Comparison of ENCODE assay signal across 11 cellular contexts in genomic region chr5:72065751-72066255, GRCh38. TPM values are rescaled to one million over a fixed set of nuclear protein-coding genes. Genes with fewer than 3 reads are reported as not detected.
DNase-seq lines count a peak whose midpoint lies in the region; ATAC-seq and TF ChIP-seq lines count a peak whose summit lies in the region.
"Had no signal": no experiment of that assay in that cellular context is flagged by ENCODE, and none has a peak within 500 bp of the region (broad histone marks: within the 10 kb centered on the region; RNA-seq: fewer than 3 reads in every experiment).

No MANE protein-coding gene starts in this region.

- peak; percentile 17 to 64; a peak in 1 of 4 replicates for TF ChIP-seq EP300 in SK-N-SH (IDR thresholded peaks at IDR 0.05; ENCODE audit: borderline replicate concordance in 1 of 2, low read depth in 1 of 2, low read length in 1 of 2)

- H4K20me1 ChIP-seq in SK-N-SH (ENCODE audit: insufficient read depth), result no peaks in the 10 kb centered on the region

- H3F3A ChIP-seq in SK-N-SH (replicated peaks; ENCODE audit: insufficient read depth), result peaks cover 48% of the 10 kb centered on the region

- no peaks in the 10 kb centered on the region for H3K36me3 Mint-ChIP-seq in CD14-positive monocyte
- H3K36me3 Mint-ChIP-seq: activated naive CD4-positive, alpha-beta T cell treated with anti-CD3 and anti-CD28 coated beads, Interleukin-2, amount 10 ng/mL, durations not matched to agents 7 days and 5 days; CD4-positive, alpha-beta memory T cell; natural killer cell had no signal

- H3K27me3 Mint-ChIP-seq in CD14-positive monocyte (ENCODE audit: low read depth in 3 of 3), result peaks cover 0 to 6% (median 3%) of the 10 kb centered on the region in 3 donors

- CTCF ChIA-PET in SK-N-SH (lab: Yijun Ruan, JAX), result interaction anchor here (0.6 to 1.7 kb wide), 4 partner anchors 29 to 230 kb away, joined by 3 to 5 read pairs (median 3); partner anchors contain the start of gene MAP1B

- no peaks in the 10 kb centered on the region for H3K79me2 ChIP-seq in SK-N-SH (ENCODE audit: insufficient read depth)

- H3K36me3 ChIP-seq in SK-N-SH (replicated peaks in 1 of 2; ENCODE audit: control insufficient read depth in 1 of 2, insufficient read depth in 2 of 2, low read length in 1 of 2), result no peaks in the 10 kb centered on the region

- peaks cover 25 to 35% of the 10 kb centered on the region in 2 experiments for H3K4me1 ChIP-seq in SK-N-SH (ENCODE audit: control insufficient read depth in 1 of 2, insufficient read depth in 2 of 2, low read depth in 1 of 2, low read length in 1 of 2)

- H3K27ac Mint-ChIP-seq in CD14-positive monocyte, result no peak overlapping the region
- H3K27ac Mint-ChIP-seq: activated naive CD4-positive, alpha-beta T cell treated with anti-CD3 and anti-CD28 coated beads, Interleukin-2, amount 10 ng/mL, durations not matched to agents 7 days and 5 days; CD4-positive, alpha-beta memory T cell; natural killer cell had no signal

- peak overlapping the region; percentile 62 for H3K4me2 ChIP-seq in SK-N-SH

- peak; percentile 18 for TF ChIP-seq RAD21 in SK-N-SH (IDR thresholded peaks at IDR 0.05; ENCODE audit: low read length)

- intact Hi-C loops in CD14-positive monocyte (cut with micrococcal nuclease), result no loop called here

- no peak for ATAC-seq in GM21576 (IDR thresholded peaks at IDR 0.05; ENCODE audit: unreplicated experiment)
- no peak for ATAC-seq in GM19467 (IDR thresholded peaks at IDR 0.05; ENCODE audit: unreplicated experiment)
- ATAC-seq: natural killer cell had no signal

- WGBS in SK-N-SH (ENCODE audit: low lambda C conversion rate), result 54% methylated on average over 4 of the region's 4 CpGs

- peaks cover 0 to 5% (median 0%) of the 10 kb centered on the region in 7 donors for H3K9me3 Mint-ChIP-seq in CD14-positive monocyte
- H3K9me3 Mint-ChIP-seq: activated naive CD4-positive, alpha-beta T cell treated with anti-CD3 and anti-CD28 coated beads, Interleukin-2, amount 10 ng/mL, durations not matched to agents 7 days and 5 days had no signal

- DNase-seq in D341Med (ENCODE audit: low spot score), result peak; percentile 89
- peak; percentile 89 for DNase-seq in NCI-H1436 treated with DMSO at 0.1 percent for 48 hours (lab: John Stamatoyannopoulos, UW)
- DNase-seq in SK-N-SH, result peak; percentile 72
- peak; percentile 80 for DNase-seq in iPS-NIHi11 (ENCODE audit: low spot score)
- no peak for DNase-seq in CD14-positive monocyte (ENCODE audit: low spot score)
- no peak for DNase-seq in NCI-H2196 treated with DMSO at 0.1 percent for 48 hours (lab: John Stamatoyannopoulos, UW; ENCODE audit: unreplicated experiment)
- DNase-seq: activated naive CD4-positive, alpha-beta T cell treated with anti-CD3 and anti-CD28 coated beads, Interleukin-2, amount 10 ng/mL, durations not matched to agents 7 days and 5 days; CD4-positive, alpha-beta memory T cell; natural killer cell had no signal

- no peaks in the 10 kb centered on the region for H3K9me2 ChIP-seq in SK-N-SH

- H3K9me3 ChIP-seq in SK-N-SH, result no peaks in the 10 kb centered on the region

- peak overlapping the region; percentile 97 to 98 for H3K27ac ChIP-seq in SK-N-SH (ENCODE audit: low read depth in 2 of 2, low read length in 1 of 2)

- H3K4me3 Mint-ChIP-seq in CD14-positive monocyte, result no peak overlapping the region
- H3K4me3 Mint-ChIP-seq: activated naive CD4-positive, alpha-beta T cell treated with anti-CD3 and anti-CD28 coated beads, Interleukin-2, amount 10 ng/mL, durations not matched to agents 7 days and 5 days; CD4-positive, alpha-beta memory T cell; natural killer cell had no signal

- TF ChIP-seq CTCF in SK-N-SH (IDR thresholded peaks at IDR 0.05), result no peak
- TF ChIP-seq CTCF in CD14-positive monocyte (IDR thresholded peaks at IDR 0.05), result no peak

- no peak overlapping the region for H3K4me3 ChIP-seq in SK-N-SH (ENCODE audit: low read depth in 2 of 2, low read length in 1 of 2)

- peak overlapping the region; percentile 34; the same call in 1 of the 2 replicates for H3K9ac ChIP-seq in SK-N-SH

- no peaks in the 10 kb centered on the region for H3K4me1 Mint-ChIP-seq in CD14-positive monocyte
- H3K4me1 Mint-ChIP-seq: activated naive CD4-positive, alpha-beta T cell treated with anti-CD3 and anti-CD28 coated beads, Interleukin-2, amount 10 ng/mL, durations not matched to agents 7 days and 5 days; CD4-positive, alpha-beta memory T cell; natural killer cell had no signal

- H2AFZ ChIP-seq in SK-N-SH (ENCODE audit: low read depth), result peak overlapping the region; percentile 39; the same call in 1 of the 2 replicates

- POLR2A ChIA-PET in SK-N-SH (lab: Yijun Ruan, JAX), result interaction anchor here (0.6 to 2.3 kb wide), 7 partner anchors 8 to 298 kb away, joined by 3 to 13 read pairs (median 3); partner anchors contain the start of genes MAP1B, MRPS27 and PTCD2

- H3K27me3 ChIP-seq in SK-N-SH (ENCODE audit: insufficient read depth), result no peaks in the 10 kb centered on the region

TF ChIP-seq in SK-N-SH, 30 proteins besides CTCF, POLR2A, EP300 and RAD21:
- TF ChIP-seq ELF1 (IDR thresholded peaks at IDR 0.05) (no peak), NFIC (IDR thresholded peaks at IDR 0.05; ENCODE audit: borderline replicate concordance) (no peak), RFX5 (IDR thresholded peaks at IDR 0.05; ENCODE audit: low read length) (peak; percentile 97), FOXJ3 (CRISPR knock-in tag; IDR thresholded peaks at IDR 0.05) (peak; percentile 65; the same call in 1 of the 2 replicates), TCF12 (IDR thresholded peaks at IDR 0.05) (no peak), JUND (IDR thresholded peaks at IDR 0.05) (no peak), CHD2 (IDR thresholded peaks at IDR 0.05; ENCODE audit: low read length, partially characterized antibody) (peak; percentile 81), RCOR1 (IDR thresholded peaks at IDR 0.05; ENCODE audit: low read length) (0 out of 2 replicates have a peak, but pooled peaks have one; percentile 25)

RNA-seq across cellular contexts. Expression of gene MAP1B, which starts 41.5 kb away (rescaled TPM):
- polyA plus RNA-seq in SK-N-SH (2012; rRNA removed), result 47.5 and 48.5 TPM in 2 replicates
- 59.8 and 60.6 TPM in 2 replicates for polyA plus RNA-seq in SK-N-SH (2012; cell fraction: cytosol; rRNA removed)
- 69.5 and 70.5 TPM in 2 replicates for polyA plus RNA-seq in SK-N-SH (2012; cell fraction: nucleus; rRNA removed)
- under 1 TPM in 1 of 2 donors, not detected in 1; 0.02 TPM for polyA plus RNA-seq in CD14-positive monocyte

Comparison
In these comparisons a context has a peak if more than half of its experiments do, and no peak if none do; other contexts are left out.
1. DNase-seq: peak in D341Med (single experiment), NCI-H1436 treated with DMSO at 0.1 percent for 48 hours (single experiment), SK-N-SH (single experiment) and iPS-NIHi11 (single experiment); none in CD14-positive monocyte (single experiment) and NCI-H2196 treated with DMSO at 0.1 percent for 48 hours (single experiment).
2. RNA of gene MAP1B, which starts 41.5 kb away (polyA plus RNA-seq): 47.5 to 70.5 TPM in SK-N-SH; 0.02 TPM in CD14-positive monocyte; every median in the first group is over 10 times any median in the second.